ENCODE assay signal across 8 cellular contexts in the genomic region with DNA sequence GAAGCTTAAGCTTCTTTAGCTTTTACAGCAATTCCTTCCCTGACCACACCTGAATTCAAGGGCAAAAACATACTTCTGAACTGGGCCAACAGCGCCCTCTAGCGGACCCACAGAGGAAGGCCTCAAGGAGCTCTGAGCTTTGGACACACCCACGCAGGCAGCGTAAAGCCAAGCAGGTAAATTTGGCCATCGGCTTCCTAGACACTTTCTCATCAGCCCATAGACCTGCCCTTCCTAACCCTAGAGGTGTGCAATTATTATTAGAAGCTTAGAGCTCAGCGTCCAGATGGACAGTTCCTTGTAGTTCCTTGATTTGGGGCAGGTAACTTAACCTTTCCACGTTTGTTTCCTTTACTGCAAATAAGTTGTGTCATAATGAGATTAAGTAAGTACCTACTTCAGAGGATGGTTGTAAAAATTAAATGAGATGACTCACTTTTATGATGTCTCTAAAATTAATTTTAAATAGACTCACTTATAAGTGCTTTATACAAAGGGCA. TPM values are rescaled to one million over a fixed set of nuclear protein-coding genes. Genes with fewer than 3 reads are reported as not detected.
DNase-seq lines count a peak whose midpoint lies in the region; ATAC-seq and TF ChIP-seq lines count a peak whose summit lies in the region.

No MANE protein-coding gene starts in this region.

- TF ChIP-seq CTCF in LNCaP clone FGC (IDR thresholded peaks at IDR 0.05; ENCODE audit: control insufficient read depth, extremely low read depth, insufficient read depth) (peak; percentile 92), fibroblast of villous mesenchyme (IDR thresholded peaks at IDR 0.05; ENCODE audit: insufficient read depth, low read depth, low read length) (peak; percentile 97), upper lobe of right lung (IDR thresholded peaks at IDR 0.05) (peak; percentile 88)

- intact Hi-C loops in upper lobe of right lung (cut with DNase I) = no loop called here

- no peak overlapping the region for H2BK120ac ChIP-seq in trophoblast cell (ENCODE audit: insufficient read depth, low read length, poor library complexity)

- H3K4me2 ChIP-seq in trophoblast cell (ENCODE audit: low read length) = no peak overlapping the region

- H3K36me3 ChIP-seq in trophoblast cell (ENCODE audit: control insufficient read depth in 1 of 2, insufficient read depth in 2 of 2, low read length in 2 of 2) (no peaks in the 10 kb centered on the region), upper lobe of right lung (no peaks in the 10 kb centered on the region)

- ATAC-seq in upper lobe of right lung (peak; percentile 96), HG03565 (IDR thresholded peaks at IDR 0.05; ENCODE audit: unreplicated experiment) (no peak)

- H3K4ac ChIP-seq in trophoblast cell (ENCODE audit: low read depth, low read length) = no peak overlapping the region

- H2BK12ac ChIP-seq in trophoblast cell (ENCODE audit: low read length) = no peak overlapping the region

- no peak overlapping the region for H3K14ac ChIP-seq in trophoblast cell (ENCODE audit: low read length)

- H3K9ac ChIP-seq in trophoblast cell (ENCODE audit: low read length) = no peak overlapping the region

- no CpG with 5 or more reads among the region's 7 CpGs for WGBS in trophoblast cell (ENCODE audit: extremely low coverage, insufficient coverage, insufficient read length)

- H3K27me3 ChIP-seq in trophoblast cell (ENCODE audit: insufficient read depth, low read length) = no peaks in the 10 kb centered on the region
- no peaks in the 10 kb centered on the region for H3K27me3 ChIP-seq in upper lobe of right lung

- no peaks in the 10 kb centered on the region for H3K79me1 ChIP-seq in trophoblast cell (ENCODE audit: low read length)

- no peak overlapping the region for H3K27ac ChIP-seq in trophoblast cell (ENCODE audit: low read depth, low read length)
- H3K27ac ChIP-seq in upper lobe of right lung = no peak overlapping the region

- no peak overlapping the region for H4K8ac ChIP-seq in trophoblast cell (ENCODE audit: low read depth, low read length)

- no peak overlapping the region for H4K91ac ChIP-seq in trophoblast cell (ENCODE audit: low read depth, low read length)

- H3K4me3 ChIP-seq in LNCaP clone FGC (ENCODE audit: low read depth, low read length) (no peak overlapping the region), fibroblast of villous mesenchyme (ENCODE audit: low read depth, low read length) (no peak overlapping the region), trophoblast cell (ENCODE audit: low read depth, low read length) (no peak overlapping the region), upper lobe of right lung (no peak overlapping the region)

- H2BK5ac ChIP-seq in trophoblast cell (ENCODE audit: low read depth, low read length, poor library complexity) = no peak overlapping the region

- H4K12ac ChIP-seq in trophoblast cell (ENCODE audit: low read depth, low read length) = no peak overlapping the region

- H3K9me3 ChIP-seq in trophoblast cell (ENCODE audit: insufficient read depth, low read depth, low read length) (no peaks in the 10 kb centered on the region), upper lobe of right lung (no peaks in the 10 kb centered on the region)

- no peaks in the 10 kb centered on the region for H3K4me1 ChIP-seq in trophoblast cell (ENCODE audit: control insufficient read depth in 1 of 2, insufficient read depth in 2 of 2, low read length in 2 of 2)
- no peaks in the 10 kb centered on the region for H3K4me1 ChIP-seq in upper lobe of right lung

- H3K23ac ChIP-seq in trophoblast cell (ENCODE audit: low read length) = no peak overlapping the region

- no peak overlapping the region for H2AFZ ChIP-seq in trophoblast cell (ENCODE audit: insufficient read depth, low read length, poor library complexity)

- H2AK5ac ChIP-seq in trophoblast cell (ENCODE audit: low read length) = no peak overlapping the region

- H3K79me2 ChIP-seq in trophoblast cell (ENCODE audit: control insufficient read depth, insufficient read depth, low read length, poor library complexity) = no peaks in the 10 kb centered on the region

- no peak overlapping the region for H3K18ac ChIP-seq in trophoblast cell (ENCODE audit: low read length)

- DNase-seq in DMS79 (lab: John Stamatoyannopoulos, UW) (peak; percentile 18), LNCaP clone FGC (ENCODE audit: low read depth) (peak; percentile 63), RKO (ENCODE audit: low spot score) (peak; percentile 78), fibroblast of villous mesenchyme (ENCODE audit: low read depth) (peak; percentile 68), trophoblast cell (peak; percentile 80 to 91), upper lobe of right lung (peak; percentile 81)
- DNase-seq in activated T-cell treated with anti-CD3 and anti-CD28 coated beads, Interleukin-2, amount 50 U/mL, for 48 hours = peak; percentile 81 to 84

RNA-seq across cellular contexts. Expression of a gene that starts 25.7 kb away (rescaled TPM):
- total RNA-seq in fibroblast of villous mesenchyme (20.3 and 22.5 TPM in 2 replicates), upper lobe of right lung (17.5 TPM)
- polyA plus RNA-seq in trophoblast cell (2013) = 22.9 and 23.8 TPM in 2 replicates

Comparison
In these comparisons a context has a peak if more than half of its experiments do, and no peak if none do; other contexts are left out.
1. DNase-seq: peak in every context shown above with its lines; median percentile 86 in trophoblast cell; 82 in activated T-cell treated with anti-CD3 and anti-CD28 coated beads, Interleukin-2, amount 50 U/mL, for 48 hours; 81 in upper lobe of right lung; 78 in RKO; 68 in fibroblast of villous mesenchyme; 63 in LNCaP clone FGC; 18 in DMS79.